In genomic region chr9:108445431-108446018, GRCh38 we compare ENCODE assay signal across 16 cellular contexts.
DNase-seq lines count a peak whose midpoint lies in the region; ATAC-seq and TF ChIP-seq lines count a peak whose summit lies in the region.
"Had no signal": no experiment of that assay in that cellular context is flagged by ENCODE, and none has a peak within 500 bp of the region (broad histone marks: within the 10 kb centered on the region; RNA-seq: fewer than 3 reads in every experiment).

No MANE protein-coding gene starts in this region.

- H3K27me3 Mint-ChIP-seq in brain: no peaks in the 10 kb centered on the region
- peaks cover 4% of the 10 kb centered on the region for H3K27me3 Mint-ChIP-seq in activated T-helper 17 cell treated with anti-CD3 and anti-CD28 coated beads, Interleukin-2, amount 50 U/mL, for 72 hours
- H3K27me3 Mint-ChIP-seq: CD4-positive, CD25-positive, alpha-beta regulatory T cell; T-cell had no signal

- H3K9ac ChIP-seq in skeletal muscle satellite cell (ENCODE audit: low read depth, low read length): peak overlapping the region; percentile 81

- no peak for TF ChIP-seq CTCF in brain (conservative IDR thresholded peaks at IDR 0.05)

- peaks cover 0 to 10% (median 2%) of the 10 kb centered on the region in 5 experiments for H3K9me3 Mint-ChIP-seq in brain
- peaks cover 5% of the 10 kb centered on the region for H3K9me3 Mint-ChIP-seq in activated T-helper 17 cell treated with anti-CD3 and anti-CD28 coated beads, Interleukin-2, amount 50 U/mL, for 72 hours
- H3K9me3 Mint-ChIP-seq: dendritic cell treated with granulocyte-macrophage colony-stimulating factor and Interleukin-4, amounts not matched to agents 40 ng/mL and 50 ng/mL, for 4 days had no signal

- peak overlapping the region in 3 of 5 experiments; percentile 24 to 82 (median 79) for H3K27ac Mint-ChIP-seq in brain
- H3K27ac Mint-ChIP-seq in activated T-helper 17 cell treated with anti-CD3 and anti-CD28 coated beads, Interleukin-2, amount 50 U/mL, for 72 hours: no peak overlapping the region
- H3K27ac Mint-ChIP-seq: CD4-positive, CD25-positive, alpha-beta regulatory T cell; dendritic cell treated with granulocyte-macrophage colony-stimulating factor and Interleukin-4, amounts not matched to agents 40 ng/mL and 50 ng/mL, for 4 days; T-cell had no signal

- DNase-seq in NCI-H510A (lab: John Stamatoyannopoulos, UW) (peak; percentile 17), hypothalamus (lab: John Stamatoyannopoulos, UW) (peak in 41 of 51 donors; percentile 3 to 86 (median 53)), NCI-H146 treated with DMSO at 0.1 percent for 48 hours (lab: John Stamatoyannopoulos, UW; ENCODE audit: unreplicated experiment) (no peak), NCI-H2227 treated with DMSO at 0.1 percent for 48 hours (lab: John Stamatoyannopoulos, UW) (no peak)
- DNase-seq: activated T-cell treated with anti-CD3 and anti-CD28 coated beads for 4 hours; CD4-positive, CD25-positive, alpha-beta regulatory T cell; gastrocnemius medialis; kidney glomerular epithelial cell; NCI-H2081; stomach; T-cell had no signal

- no peaks in the 10 kb centered on the region for H3K36me3 Mint-ChIP-seq in brain
- no peaks in the 10 kb centered on the region for H3K36me3 Mint-ChIP-seq in activated T-helper 17 cell treated with anti-CD3 and anti-CD28 coated beads, Interleukin-2, amount 50 U/mL, for 72 hours (ENCODE audit: low read depth)
- H3K36me3 Mint-ChIP-seq: CD4-positive, CD25-positive, alpha-beta regulatory T cell; T-cell had no signal

- H3K4me2 ChIP-seq in skeletal muscle satellite cell (ENCODE audit: low read length): peak overlapping the region; percentile 38

- H3K4me1 Mint-ChIP-seq in brain: peaks cover 18% of the 10 kb centered on the region
- H3K4me1 Mint-ChIP-seq in activated T-helper 17 cell treated with anti-CD3 and anti-CD28 coated beads, Interleukin-2, amount 50 U/mL, for 72 hours: no peaks in the 10 kb centered on the region
- H3K4me1 Mint-ChIP-seq: CD4-positive, CD25-positive, alpha-beta regulatory T cell; T-cell had no signal

- no peaks in the 10 kb centered on the region for H3K36me3 ChIP-seq in skeletal muscle satellite cell (ENCODE audit: insufficient read depth, low read length)
- H3K36me3 ChIP-seq: gastrocnemius medialis, stomach had no signal

- H3K4me1 ChIP-seq in skeletal muscle satellite cell (ENCODE audit: control insufficient read depth, insufficient read depth, low read length): peaks cover 53% of the 10 kb centered on the region
- H3K4me1 ChIP-seq: gastrocnemius medialis had no signal

- ATAC-seq in GM19397 (IDR thresholded peaks at IDR 0.05; ENCODE audit: unreplicated experiment): no peak
- ATAC-seq in activated T-helper 17 cell treated with anti-CD3 and anti-CD28 coated beads, Interleukin-2, amount 50 U/mL, for 72 hours (replicated peaks): no peak
- ATAC-seq: gastrocnemius medialis, T-cell had no signal

- no peak overlapping the region for H3K4me3 Mint-ChIP-seq in brain
- no peak overlapping the region for H3K4me3 Mint-ChIP-seq in activated T-helper 17 cell treated with anti-CD3 and anti-CD28 coated beads, Interleukin-2, amount 50 U/mL, for 72 hours
- H3K4me3 Mint-ChIP-seq: CD4-positive, CD25-positive, alpha-beta regulatory T cell; dendritic cell treated with granulocyte-macrophage colony-stimulating factor and Interleukin-4, amounts not matched to agents 40 ng/mL and 50 ng/mL, for 4 days; T-cell had no signal

- H3K9me3 ChIP-seq in skeletal muscle satellite cell (replicated peaks; ENCODE audit: low read length): no peaks in the 10 kb centered on the region
- H3K9me3 ChIP-seq: gastrocnemius medialis, stomach had no signal

- no peak overlapping the region for H3K4me3 ChIP-seq in skeletal muscle satellite cell (ENCODE audit: low read length)
- H3K4me3 ChIP-seq: gastrocnemius medialis, stomach had no signal

- no peaks in the 10 kb centered on the region for H3K27me3 ChIP-seq in skeletal muscle satellite cell (ENCODE audit: control insufficient read depth, insufficient read depth, low read length)
- H3K27me3 ChIP-seq: gastrocnemius medialis, stomach had no signal

Comparison
In these comparisons a context has a peak if more than half of its experiments do, and no peak if none do; other contexts are left out.
1. DNase-seq: peak in NCI-H510A (single experiment) and hypothalamus (41 of 51); none in NCI-H146 treated with DMSO at 0.1 percent for 48 hours (single experiment) and NCI-H2227 treated with DMSO at 0.1 percent for 48 hours (single experiment).